Comparison of ENCODE assay signal across 17 cellular contexts in genomic region chr1:39635205-39635870, GRCh38. TPM values are rescaled to one million over a fixed set of nuclear protein-coding genes. Genes with fewer than 3 reads are reported as not detected.
DNase-seq lines count a peak whose midpoint lies in the region; ATAC-seq, FAIRE-seq and TF ChIP-seq lines count a peak whose summit lies in the region.
"Had no signal": no experiment of that assay in that cellular context is flagged by ENCODE, and none has a peak within 500 bp of the region (broad histone marks: within the 10 kb centered on the region; RNA-seq: fewer than 3 reads in every experiment).

No MANE protein-coding gene starts in this region.

- 64% methylated on average over 12 of the region's 12 CpGs for WGBS in smooth muscle cell (ENCODE audit: low lambda C conversion rate)

- intact Hi-C loops in kidney (cut with DNase I), result no loop called here
- intact Hi-C loops in CD4-positive, alpha-beta T cell (cut with DNase I, micrococcal nuclease), result no loop called here

- H3K27me3 ChIP-seq in smooth muscle cell (ENCODE audit: low read depth), result peaks cover 4% of the 10 kb centered on the region
- H3K27me3 ChIP-seq in CD4-positive, alpha-beta T cell (ENCODE audit: control insufficient read depth, insufficient read depth, low read length), result peaks cover 11% of the 10 kb centered on the region

- H3K4me1 Mint-ChIP-seq in CD4-positive, alpha-beta T cell (ENCODE audit: low read depth), result no peaks in the 10 kb centered on the region

- H2AFZ ChIP-seq in smooth muscle cell (ENCODE audit: low read depth), result no peak overlapping the region

- FAIRE-seq in kidney (lab: Jason Lieb, UNC), result no peak

- no peak for ATAC-seq in CD4-positive, alpha-beta T cell (ENCODE audit: poor library complexity)
- ATAC-seq in HG02840 (IDR thresholded peaks at IDR 0.05; ENCODE audit: low FRiP score, unreplicated experiment), result no peak
- ATAC-seq: activated naive CD8-positive, alpha-beta T cell treated with anti-CD3 and anti-CD28 coated beads, Interleukin-2, amount 50 U/mL, for 24 hours; activated T-cell treated with anti-CD3 and anti-CD28 coated beads, Interleukin-2, amount 50 U/mL, for 4 hours; esophagus mucosa had no signal

- POLR2A ChIA-PET in CD4-positive, alpha-beta T cell (lab: Charles Lee), result no interaction called here

- peaks cover 59% of the 10 kb centered on the region for H3K27me3 Mint-ChIP-seq in CD4-positive, alpha-beta T cell

- H4K20me1 ChIP-seq in smooth muscle cell (ENCODE audit: low read depth), result no peaks in the 10 kb centered on the region

- peak overlapping the region; percentile 69 for H3K27ac ChIP-seq in cingulate gyrus (ENCODE audit: low read depth, low read length)
- H3K27ac ChIP-seq in kidney (ENCODE audit: low read depth in 2 of 2, low read length in 2 of 2), result peak overlapping the region; percentile 45 to 48
- H3K27ac ChIP-seq in smooth muscle cell (ENCODE audit: low read depth), result peak overlapping the region; percentile 9
- no peak overlapping the region for H3K27ac ChIP-seq in CD4-positive, alpha-beta T cell (ENCODE audit: low read depth, low read length)
- H3K27ac ChIP-seq: SK-N-MC had no signal

- H3K9ac ChIP-seq in kidney (ENCODE audit: low read length in 2 of 2) (no peak overlapping the region), smooth muscle cell (ENCODE audit: low read depth) (no peak overlapping the region)

- CTCF ChIA-PET in CD4-positive, alpha-beta T cell (lab: Charles Lee), result no interaction called here

- DNase-seq in DMS 273 (lab: John Stamatoyannopoulos, UW; ENCODE audit: unreplicated experiment) (peak; percentile 96), kidney (no peak), smooth muscle cell (lab: John Stamatoyannopoulos, UW; ENCODE audit: unreplicated experiment) (no peak), NCI-H128 (lab: John Stamatoyannopoulos, UW; ENCODE audit: unreplicated experiment) (no peak), DMS53 (lab: John Stamatoyannopoulos, UW) (no peak)
- no peak for DNase-seq in CD4-positive, alpha-beta T cell
- DNase-seq: activated CD4-positive, alpha-beta T cell treated with anti-CD3 and anti-CD28 coated beads, Interleukin-2, amount 50 U/mL, for 1 hour; activated naive CD8-positive, alpha-beta T cell treated with anti-CD3 and anti-CD28 coated beads, Interleukin-2, amount 50 U/mL, for 24 hours; activated T-cell treated with anti-CD3 and anti-CD28 coated beads, Interleukin-2, amount 50 U/mL, for 4 hours; H9; NCI-H1105; NCI-H226; stimulated activated CD4-positive, alpha-beta T cell treated with anti-CD3 and anti-CD28 coated beads, Interleukin-2, amount 100 ng/mL, for 48 hours had no signal

- no peaks in the 10 kb centered on the region for H3F3A ChIP-seq in smooth muscle cell (ENCODE audit: low read depth)

- no peak overlapping the region for H3K27ac Mint-ChIP-seq in CD4-positive, alpha-beta T cell
- H3K27ac Mint-ChIP-seq: activated naive CD8-positive, alpha-beta T cell treated with anti-CD3 and anti-CD28 coated beads, Interleukin-2, amount 50 U/mL, for 24 hours; H9 had no signal

- H3K36me3 Mint-ChIP-seq in CD4-positive, alpha-beta T cell (ENCODE audit: low read depth), result no peaks in the 10 kb centered on the region

- H3K36me3 ChIP-seq in kidney (ENCODE audit: control insufficient read depth in 1 of 2, insufficient read depth in 2 of 2, low read length in 2 of 2) (no peaks in the 10 kb centered on the region), smooth muscle cell (ENCODE audit: low read depth) (no peaks in the 10 kb centered on the region)

- H3K9me3 Mint-ChIP-seq in CD4-positive, alpha-beta T cell, result no peaks in the 10 kb centered on the region
- H3K9me3 Mint-ChIP-seq: activated naive CD8-positive, alpha-beta T cell treated with anti-CD3 and anti-CD28 coated beads, Interleukin-2, amount 50 U/mL, for 24 hours; activated T-cell treated with anti-CD3 and anti-CD28 coated beads, Interleukin-2, amount 50 U/mL, for 4 hours; H9 had no signal

- H3K4me3 ChIP-seq in kidney (ENCODE audit: low read length in 2 of 2), result peak overlapping the region in 1 of 2 donors; percentile 17
- H3K4me3 ChIP-seq in smooth muscle cell, result no peak overlapping the region
- H3K4me3 ChIP-seq: SK-N-MC had no signal

- H3K9me3 ChIP-seq in kidney (ENCODE audit: control insufficient read depth in 1 of 2, low read length in 2 of 2) (no peaks in the 10 kb centered on the region), smooth muscle cell (replicated peaks; ENCODE audit: low read depth) (no peaks in the 10 kb centered on the region)
- H3K9me3 ChIP-seq in CD4-positive, alpha-beta T cell (ENCODE audit: control insufficient read depth, low read length), result no peaks in the 10 kb centered on the region

- H3K4me1 ChIP-seq in kidney (ENCODE audit: control insufficient read depth in 1 of 2, insufficient read depth in 1 of 2, low read depth in 1 of 2, low read length in 2 of 2) (no peaks in the 10 kb centered on the region), smooth muscle cell (ENCODE audit: low read depth) (peaks cover 6% of the 10 kb centered on the region)

- no peak for TF ChIP-seq CTCF in kidney (IDR thresholded peaks at IDR 0.05; ENCODE audit: borderline replicate concordance, extremely low read depth, insufficient read depth)
- TF ChIP-seq CTCF in smooth muscle cell (IDR thresholded peaks at IDR 0.05; ENCODE audit: borderline replicate concordance, insufficient read depth, poor library complexity, severe bottlenecking), result no peak
- no peak for TF ChIP-seq CTCF in CD4-positive, alpha-beta T cell (IDR thresholded peaks at IDR 0.05)

- H3K4me3 Mint-ChIP-seq in CD4-positive, alpha-beta T cell, result no peak overlapping the region
- H3K4me3 Mint-ChIP-seq: activated naive CD8-positive, alpha-beta T cell treated with anti-CD3 and anti-CD28 coated beads, Interleukin-2, amount 50 U/mL, for 24 hours; activated T-cell treated with anti-CD3 and anti-CD28 coated beads, Interleukin-2, amount 50 U/mL, for 4 hours; H9 had no signal

- H3K4me2 ChIP-seq in smooth muscle cell, result peak overlapping the region; percentile 5

- H3K79me2 ChIP-seq in smooth muscle cell (ENCODE audit: low read depth), result peaks cover 23% of the 10 kb centered on the region

RNA-seq across cellular contexts. Expression of gene HEYL, which starts 4.1 kb away (rescaled TPM):
- total RNA-seq in kidney, result 32.8 TPM
- 7.2 TPM for polyA plus RNA-seq in kidney (ENCODE audit: insufficient read depth, low read depth, low replicate concordance)
- total RNA-seq in smooth muscle cell, result 5.1 and 7.8 TPM in 2 replicates
- 12.2 and 16.5 TPM in 2 replicates for polyA plus RNA-seq in smooth muscle cell
- under 1 TPM in 1 of 2 experiments, not detected in 1; 0.05 TPM for total RNA-seq in CD4-positive, alpha-beta T cell

RNA-seq across cellular contexts. Expression of gene NT5C1A, which starts 36.6 kb away (rescaled TPM):
- 2.0 TPM for total RNA-seq in kidney
- 0.62 TPM for polyA plus RNA-seq in kidney (ENCODE audit: insufficient read depth, low read depth, low replicate concordance)
- total RNA-seq in smooth muscle cell, result not detected in 2 replicates
- polyA plus RNA-seq in smooth muscle cell, result not detected in 2 replicates
- total RNA-seq in CD4-positive, alpha-beta T cell, result 1 to 10 TPM; 1.1 to 1.3 TPM
- total RNA-seq: activated T-cell treated with anti-CD3 and anti-CD28 coated beads, Interleukin-2, amount 50 U/mL, for 4 hours; esophagus mucosa; H9 had no signal

RNA-seq across cellular contexts. Expression of gene HPCAL4, which starts 55.9 kb away (rescaled TPM):
- total RNA-seq in kidney, result 5.2 TPM
- polyA plus RNA-seq in kidney (ENCODE audit: insufficient read depth, low read depth, low replicate concordance), result 3.9 TPM
- total RNA-seq in smooth muscle cell, result 0.04 and 0.22 TPM in 2 replicates
- 0.17 TPM in 1 of 2 replicates, not detected in the other for polyA plus RNA-seq in smooth muscle cell
- 10 to 100 TPM; 22.8 to 22.9 TPM for total RNA-seq in CD4-positive, alpha-beta T cell
- total RNA-seq: esophagus mucosa had no signal

RNA-seq across cellular contexts. Expression of gene PABPC4, which starts 58.7 kb away (rescaled TPM):
- 168 TPM for total RNA-seq in kidney
- 60.5 TPM for polyA plus RNA-seq in kidney (ENCODE audit: insufficient read depth, low read depth, low replicate concordance)
- total RNA-seq in smooth muscle cell, result 76.3 and 106 TPM in 2 replicates
- 67.1 and 90.3 TPM in 2 replicates for polyA plus RNA-seq in smooth muscle cell
- total RNA-seq in CD4-positive, alpha-beta T cell, result 100 to 1,000 TPM; 343 to 348 TPM
